In the genomic region with DNA sequence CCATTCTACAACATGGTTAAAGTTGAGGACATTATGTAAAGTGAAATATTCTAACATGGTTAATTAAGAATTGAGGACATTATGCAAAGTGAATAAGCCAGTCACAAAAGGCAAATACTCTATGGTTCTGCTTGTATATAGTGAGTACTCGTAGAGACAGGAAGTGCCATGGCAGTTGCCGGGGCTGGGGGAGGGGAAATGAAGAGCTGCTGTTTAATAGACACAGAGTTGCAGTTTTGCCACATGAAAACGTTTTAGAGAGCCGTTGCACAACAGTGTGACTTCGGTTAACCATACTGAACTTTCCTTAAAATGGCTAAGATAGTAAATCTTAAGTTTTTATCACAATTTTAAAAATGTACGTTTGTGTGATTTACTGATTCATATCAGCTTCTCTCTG, we compare ENCODE assay signal across 9 cellular contexts.
DNase-seq lines count a peak whose midpoint lies in the region; ATAC-seq and TF ChIP-seq lines count a peak whose summit lies in the region.
"Had no signal": no experiment of that assay in that cellular context is flagged by ENCODE, and none has a peak within 500 bp of the region (broad histone marks: within the 10 kb centered on the region; RNA-seq: fewer than 3 reads in every experiment).

No MANE protein-coding gene starts in this region.

- CTCF ChIA-PET in activated CD8-positive, alpha-beta memory T cell treated with anti-CD3 and anti-CD28 coated beads, Interleukin-2, amount 10 ng/mL, durations not matched to agents 7 days and 5 days (lab: Charles Lee): no interaction called here

- TF ChIP-seq CTCF in mesothelial cell of epicardium (IDR thresholded peaks at IDR 0.05; ENCODE audit: unreplicated experiment): no peak

- H3K27ac Mint-ChIP-seq in activated CD8-positive, alpha-beta memory T cell treated with anti-CD3 and anti-CD28 coated beads, Interleukin-2, amount 10 ng/mL, durations not matched to agents 7 days and 5 days: peak overlapping the region; percentile 55
- peak overlapping the region; percentile 79 to 94 (median 88) for H3K27ac Mint-ChIP-seq in naive thymus-derived CD8-positive, alpha-beta T cell
- peak overlapping the region; percentile 51 to 96 for H3K27ac Mint-ChIP-seq in stimulated activated naive CD8-positive, alpha-beta T cell treated with anti-CD3 and anti-CD28 coated beads, Interleukin-15, amount 100 ng/mL, for 72 hours
- H3K27ac Mint-ChIP-seq in mesothelial cell of epicardium: no peak overlapping the region

- no peaks in the 10 kb centered on the region for H3K9me3 Mint-ChIP-seq in activated CD8-positive, alpha-beta memory T cell treated with anti-CD3 and anti-CD28 coated beads, Interleukin-2, amount 10 ng/mL, durations not matched to agents 7 days and 5 days (ENCODE audit: low read depth)
- H3K9me3 Mint-ChIP-seq in naive thymus-derived CD8-positive, alpha-beta T cell: peaks cover 0 to 12% (median 0%) of the 10 kb centered on the region in 9 donors
- H3K9me3 Mint-ChIP-seq in stimulated activated naive CD8-positive, alpha-beta T cell treated with anti-CD3 and anti-CD28 coated beads, Interleukin-15, amount 100 ng/mL, for 72 hours: peaks cover 20 to 29% of the 10 kb centered on the region in 2 donors
- peaks cover 4% of the 10 kb centered on the region for H3K9me3 Mint-ChIP-seq in mesothelial cell of epicardium

- ATAC-seq in activated CD8-positive, alpha-beta memory T cell treated with anti-CD3 and anti-CD28 coated beads, Interleukin-2, amount 10 ng/mL, durations not matched to agents 7 days and 5 days: peak; percentile 60
- peak; percentile 92 to 96 for ATAC-seq in naive thymus-derived CD8-positive, alpha-beta T cell
- ATAC-seq in stimulated activated naive CD8-positive, alpha-beta T cell treated with anti-CD3 and anti-CD28 coated beads, Interleukin-15, amount 100 ng/mL, for 72 hours: peak; percentile 75
- ATAC-seq in sciatic nerve: no peak
- no peak for ATAC-seq in HG03342 (IDR thresholded peaks at IDR 0.05; ENCODE audit: unreplicated experiment)
- ATAC-seq: GM12878, heart right ventricle had no signal

- peaks cover 8% of the 10 kb centered on the region for H3K36me3 Mint-ChIP-seq in activated CD8-positive, alpha-beta memory T cell treated with anti-CD3 and anti-CD28 coated beads, Interleukin-2, amount 10 ng/mL, durations not matched to agents 7 days and 5 days
- peaks cover 0 to 5% (median 0%) of the 10 kb centered on the region in 3 donors for H3K36me3 Mint-ChIP-seq in naive thymus-derived CD8-positive, alpha-beta T cell
- peaks cover 13% of the 10 kb centered on the region for H3K36me3 Mint-ChIP-seq in mesothelial cell of epicardium

- peaks cover 22% of the 10 kb centered on the region for H3K4me1 Mint-ChIP-seq in activated CD8-positive, alpha-beta memory T cell treated with anti-CD3 and anti-CD28 coated beads, Interleukin-2, amount 10 ng/mL, durations not matched to agents 7 days and 5 days
- peaks cover 45 to 81% (median 74%) of the 10 kb centered on the region in 4 donors for H3K4me1 Mint-ChIP-seq in naive thymus-derived CD8-positive, alpha-beta T cell
- H3K4me1 Mint-ChIP-seq in stimulated activated naive CD8-positive, alpha-beta T cell treated with anti-CD3 and anti-CD28 coated beads, Interleukin-15, amount 100 ng/mL, for 72 hours: peaks cover 75% of the 10 kb centered on the region
- H3K4me1 Mint-ChIP-seq in mesothelial cell of epicardium: peaks cover 12% of the 10 kb centered on the region

- H3K4me3 Mint-ChIP-seq in activated CD8-positive, alpha-beta memory T cell treated with anti-CD3 and anti-CD28 coated beads, Interleukin-2, amount 10 ng/mL, durations not matched to agents 7 days and 5 days: no peak overlapping the region
- H3K4me3 Mint-ChIP-seq in naive thymus-derived CD8-positive, alpha-beta T cell: peak overlapping the region; percentile 47 to 82 (median 65)
- H3K4me3 Mint-ChIP-seq in stimulated activated naive CD8-positive, alpha-beta T cell treated with anti-CD3 and anti-CD28 coated beads, Interleukin-15, amount 100 ng/mL, for 72 hours: peak overlapping the region; percentile 1 to 31
- H3K4me3 Mint-ChIP-seq in mesothelial cell of epicardium: no peak overlapping the region

- H3K27me3 Mint-ChIP-seq in activated CD8-positive, alpha-beta memory T cell treated with anti-CD3 and anti-CD28 coated beads, Interleukin-2, amount 10 ng/mL, durations not matched to agents 7 days and 5 days: peaks cover 2% of the 10 kb centered on the region
- H3K27me3 Mint-ChIP-seq in naive thymus-derived CD8-positive, alpha-beta T cell: no peaks in the 10 kb centered on the region
- H3K27me3 Mint-ChIP-seq in stimulated activated naive CD8-positive, alpha-beta T cell treated with anti-CD3 and anti-CD28 coated beads, Interleukin-15, amount 100 ng/mL, for 72 hours: no peaks in the 10 kb centered on the region
- no peaks in the 10 kb centered on the region for H3K27me3 Mint-ChIP-seq in mesothelial cell of epicardium (ENCODE audit: low read depth)

- intact Hi-C loops in sciatic nerve (cut with DNase I): no loop called here

- POLR2A ChIA-PET in naive thymus-derived CD8-positive, alpha-beta T cell (lab: Charles Lee): interaction anchor here (0.6 to 1.2 kb wide), 4 partner anchors 17 to 138 kb away, joined by 3 to 9 read pairs (median 4); no protein-coding TSS in a partner anchor

- DNase-seq in OCI-M1 (lab: John Stamatoyannopoulos, UW) (peak; percentile 26), sciatic nerve (ENCODE audit: low spot score) (no peak), mesothelial cell of epicardium (ENCODE audit: low spot score in 2 of 2, unreplicated experiment in 2 of 2) (no peak)
- DNase-seq in activated CD8-positive, alpha-beta memory T cell treated with anti-CD3 and anti-CD28 coated beads, Interleukin-2, amount 10 ng/mL, durations not matched to agents 7 days and 5 days: peak; percentile 69
- DNase-seq in naive thymus-derived CD8-positive, alpha-beta T cell: peak; percentile 22 to 90 (median 67)
- DNase-seq in stimulated activated naive CD8-positive, alpha-beta T cell treated with anti-CD3 and anti-CD28 coated beads, Interleukin-15, amount 100 ng/mL, for 72 hours: peak; percentile 34 to 73
- DNase-seq: heart right ventricle had no signal

Comparison
In these comparisons a context has a peak if more than half of its experiments do, and no peak if none do; other contexts are left out.
1. DNase-seq: peak in OCI-M1 (single experiment), activated CD8-positive, alpha-beta memory T cell treated with anti-CD3 and anti-CD28 coated beads, Interleukin-2, amount 10 ng/mL, durations not matched to agents 7 days and 5 days (single experiment), naive thymus-derived CD8-positive, alpha-beta T cell (10 of 10) and stimulated activated naive CD8-positive, alpha-beta T cell treated with anti-CD3 and anti-CD28 coated beads, Interleukin-15, amount 100 ng/mL, for 72 hours (2 of 2); none in sciatic nerve (single experiment) and mesothelial cell of epicardium (0 of 2).
2. ATAC-seq: peak in activated CD8-positive, alpha-beta memory T cell treated with anti-CD3 and anti-CD28 coated beads, Interleukin-2, amount 10 ng/mL, durations not matched to agents 7 days and 5 days (single experiment), naive thymus-derived CD8-positive, alpha-beta T cell (2 of 2) and stimulated activated naive CD8-positive, alpha-beta T cell treated with anti-CD3 and anti-CD28 coated beads, Interleukin-15, amount 100 ng/mL, for 72 hours (single experiment); none in sciatic nerve (single experiment) and HG03342 (single experiment).
3. H3K4me3 Mint-ChIP-seq: peak in naive thymus-derived CD8-positive, alpha-beta T cell (10 of 10) and stimulated activated naive CD8-positive, alpha-beta T cell treated with anti-CD3 and anti-CD28 coated beads, Interleukin-15, amount 100 ng/mL, for 72 hours (2 of 2); none in activated CD8-positive, alpha-beta memory T cell treated with anti-CD3 and anti-CD28 coated beads, Interleukin-2, amount 10 ng/mL, durations not matched to agents 7 days and 5 days (single experiment) and mesothelial cell of epicardium (single experiment).